Comparison of ENCODE assay signal across 23 cellular contexts in genomic region chr5:38113456-38113855, GRCh38.
A peak's percentile ranks its signal among the peaks of the same experiment; 100 is the strongest.
DNase-seq lines count a peak whose midpoint lies in the region; ATAC-seq, FAIRE-seq and TF ChIP-seq lines count a peak whose summit lies in the region.
"Had no signal": no experiment of that assay in that cellular context is flagged by ENCODE, and none has a peak within 500 bp of the region (broad histone marks: within the 10 kb centered on the region; RNA-seq: fewer than 3 reads in every experiment).

No MANE protein-coding gene starts in this region.

- H2BK5ac ChIP-seq in trophoblast cell (ENCODE audit: low read depth, low read length, poor library complexity), result no peak overlapping the region

- H3K9ac ChIP-seq in trophoblast cell (ENCODE audit: low read length), result no peak overlapping the region
- H3K9ac ChIP-seq in skeletal muscle tissue (ENCODE audit: low read depth in 1 of 3, low read length in 3 of 3), result no peak overlapping the region

- TF ChIP-seq CTCF in left ventricle myocardium inferior (IDR thresholded peaks at IDR 0.05; ENCODE audit: borderline replicate concordance), result no peak
- no peak for TF ChIP-seq CTCF in heart left ventricle (IDR thresholded peaks at IDR 0.05)
- no peak for TF ChIP-seq CTCF in esophagus muscularis mucosa (IDR thresholded peaks at IDR 0.05)
- TF ChIP-seq CTCF in pancreas (IDR thresholded peaks at IDR 0.05), result no peak

- no peak overlapping the region for H3K18ac ChIP-seq in trophoblast cell (ENCODE audit: low read length)

- H4K8ac ChIP-seq in trophoblast cell (ENCODE audit: low read depth, low read length), result no peak overlapping the region

- no peak overlapping the region for H2BK120ac ChIP-seq in trophoblast cell (ENCODE audit: insufficient read depth, low read length, poor library complexity)

- H3K4me2 ChIP-seq in trophoblast cell (ENCODE audit: low read length), result no peak overlapping the region
- H3K4me2 ChIP-seq: A549 had no signal

- no peak for TF ChIP-seq EP300 in esophagus muscularis mucosa (IDR thresholded peaks at IDR 0.05)

- H3K27me3 ChIP-seq in left ventricle myocardium inferior (ENCODE audit: low read depth) (no peaks in the 10 kb centered on the region), heart left ventricle (no peaks in the 10 kb centered on the region), esophagus muscularis mucosa (no peaks in the 10 kb centered on the region), trophoblast cell (ENCODE audit: insufficient read depth, low read length) (no peaks in the 10 kb centered on the region), skeletal muscle tissue (ENCODE audit: control insufficient read depth in 3 of 3, insufficient read depth in 3 of 3, low read length in 3 of 3) (no peaks in the 10 kb centered on the region), pancreas (no peaks in the 10 kb centered on the region)

- no peak overlapping the region for H4K12ac ChIP-seq in trophoblast cell (ENCODE audit: low read depth, low read length)

- DNase-seq in left ventricle myocardium inferior (no peak), heart left ventricle (no peak), esophagus muscularis mucosa (ENCODE audit: extremely low spot score) (peak; percentile 14), trophoblast cell (peak; percentile 74 to 78), pancreas (no peak), AG20443 (ENCODE audit: low spot score) (no peak)
- DNase-seq: 8988T; ACHN; C1 segment of cervical spinal cord; Calu3; CD4-positive, alpha-beta memory T cell; COR-L47; DMS53; DMS79 treated with DMSO at 0.1 percent for 48 hours; GF-D8; GOT3; HFFc6 had no signal

- WGBS in heart left ventricle, 4 donors, result 68 to 78% (median 70%) methylated on average over 5 of the region's 5 CpGs
- WGBS in esophagus muscularis mucosa, result 83% methylated on average over 5 of the region's 5 CpGs
- no CpG with 5 or more reads among the region's 5 CpGs for WGBS in trophoblast cell (ENCODE audit: extremely low coverage, insufficient coverage, insufficient read length)
- 79 to 81% methylated on average over 5 of the region's 5 CpGs for WGBS in pancreas, 2 donors

- H3K27ac ChIP-seq in left ventricle myocardium inferior (replicated peaks) (peak overlapping the region; percentile 29), heart left ventricle (no peak overlapping the region), esophagus muscularis mucosa (replicated peaks in 1 of 4) (no peak overlapping the region), trophoblast cell (ENCODE audit: low read depth, low read length) (no peak overlapping the region), skeletal muscle tissue (ENCODE audit: low read depth, low read length) (peak overlapping the region; percentile 55), pancreas (no peak overlapping the region)
- H3K27ac ChIP-seq: A549 had no signal

- FAIRE-seq in pancreas (lab: Jason Lieb, UNC), result no peak
- FAIRE-seq: A549, GM12891, GM18507, H54 had no signal

- no peak overlapping the region for H3K14ac ChIP-seq in trophoblast cell (ENCODE audit: low read length)

- H3K4me3 ChIP-seq in left ventricle myocardium inferior (no peak overlapping the region), heart left ventricle (no peak overlapping the region), esophagus muscularis mucosa (no peak overlapping the region), trophoblast cell (ENCODE audit: low read depth, low read length) (no peak overlapping the region), skeletal muscle tissue (ENCODE audit: low read length in 3 of 3) (peak overlapping the region in 1 of 3 donors; percentile 4), pancreas (no peak overlapping the region)
- H3K4me3 ChIP-seq: A549, HAP-1 had no signal

- H3K4me1 ChIP-seq in left ventricle myocardium inferior (peaks cover 11% of the 10 kb centered on the region), heart left ventricle (peaks cover 0 to 4% (median 0%) of the 10 kb centered on the region in 12 donors), esophagus muscularis mucosa (peaks cover 0 to 4% (median 0%) of the 10 kb centered on the region in 4 donors), trophoblast cell (ENCODE audit: control insufficient read depth in 1 of 2, insufficient read depth in 2 of 2, low read length in 2 of 2) (no peaks in the 10 kb centered on the region), skeletal muscle tissue (ENCODE audit: control insufficient read depth in 3 of 3, insufficient read depth in 3 of 3, low read length in 3 of 3) (peaks cover 12 to 16% (median 16%) of the 10 kb centered on the region in 3 donors), pancreas (no peaks in the 10 kb centered on the region)
- H3K4me1 ChIP-seq: A549, HAP-1 had no signal

- no peak overlapping the region for H2AFZ ChIP-seq in trophoblast cell (ENCODE audit: insufficient read depth, low read length, poor library complexity)

- no peaks in the 10 kb centered on the region for H3K79me2 ChIP-seq in trophoblast cell (ENCODE audit: control insufficient read depth, insufficient read depth, low read length, poor library complexity)

- no peaks in the 10 kb centered on the region for H3K79me1 ChIP-seq in trophoblast cell (ENCODE audit: low read length)

- no peak overlapping the region for H3K23ac ChIP-seq in trophoblast cell (ENCODE audit: low read length)

- H3K9me3 ChIP-seq in left ventricle myocardium inferior (replicated peaks) (no peaks in the 10 kb centered on the region), heart left ventricle (no peaks in the 10 kb centered on the region), esophagus muscularis mucosa (no peaks in the 10 kb centered on the region), trophoblast cell (ENCODE audit: insufficient read depth, low read depth, low read length) (no peaks in the 10 kb centered on the region), skeletal muscle tissue (ENCODE audit: control insufficient read depth in 3 of 3, low read length in 3 of 3) (no peaks in the 10 kb centered on the region), pancreas (no peaks in the 10 kb centered on the region)
- H3K9me3 ChIP-seq: A549, HAP-1 had no signal

- H2AK5ac ChIP-seq in trophoblast cell (ENCODE audit: low read length), result no peak overlapping the region

- intact Hi-C loops in left ventricle myocardium inferior (cut with micrococcal nuclease) (no loop called here), heart left ventricle (cut with DNase I) (no loop called here), esophagus muscularis mucosa (cut with DNase I) (no loop called here), pancreas (cut with DNase I) (no loop called here)

- TF ChIP-seq POLR2A in heart left ventricle (IDR thresholded peaks at IDR 0.05) (no peak), esophagus muscularis mucosa (IDR thresholded peaks at IDR 0.05; ENCODE audit: low read depth) (no peak)

- H2BK12ac ChIP-seq in trophoblast cell (ENCODE audit: low read length), result no peak overlapping the region

- H3K4ac ChIP-seq in trophoblast cell (ENCODE audit: low read depth, low read length), result no peak overlapping the region

- no peak overlapping the region for H4K91ac ChIP-seq in trophoblast cell (ENCODE audit: low read depth, low read length)

- H3K36me3 ChIP-seq in left ventricle myocardium inferior (no peaks in the 10 kb centered on the region), heart left ventricle (no peaks in the 10 kb centered on the region), esophagus muscularis mucosa (no peaks in the 10 kb centered on the region), trophoblast cell (ENCODE audit: control insufficient read depth in 1 of 2, insufficient read depth in 2 of 2, low read length in 2 of 2) (no peaks in the 10 kb centered on the region), skeletal muscle tissue (ENCODE audit: control insufficient read depth in 3 of 3, insufficient read depth in 3 of 3, low read length in 3 of 3) (no peaks in the 10 kb centered on the region), pancreas (no peaks in the 10 kb centered on the region)
- H3K36me3 ChIP-seq: HAP-1 had no signal

- ATAC-seq in heart left ventricle (no peak), pancreas (no peak)
- ATAC-seq: A549 had no signal

Comparison
In these comparisons a context has a peak if more than half of its experiments do, and no peak if none do; other contexts are left out.
1. H3K27ac ChIP-seq: peak in left ventricle myocardium inferior (single experiment) and skeletal muscle tissue (single experiment); none in heart left ventricle (0 of 12), esophagus muscularis mucosa (0 of 4), trophoblast cell (single experiment) and pancreas (0 of 4).
2. DNase-seq: peak in esophagus muscularis mucosa (single experiment) and trophoblast cell (2 of 2); none in left ventricle myocardium inferior (single experiment), heart left ventricle (0 of 5), pancreas (0 of 6) and AG20443 (single experiment).